29 cellular contexts compared by ENCODE assay signal in the genomic region with DNA sequence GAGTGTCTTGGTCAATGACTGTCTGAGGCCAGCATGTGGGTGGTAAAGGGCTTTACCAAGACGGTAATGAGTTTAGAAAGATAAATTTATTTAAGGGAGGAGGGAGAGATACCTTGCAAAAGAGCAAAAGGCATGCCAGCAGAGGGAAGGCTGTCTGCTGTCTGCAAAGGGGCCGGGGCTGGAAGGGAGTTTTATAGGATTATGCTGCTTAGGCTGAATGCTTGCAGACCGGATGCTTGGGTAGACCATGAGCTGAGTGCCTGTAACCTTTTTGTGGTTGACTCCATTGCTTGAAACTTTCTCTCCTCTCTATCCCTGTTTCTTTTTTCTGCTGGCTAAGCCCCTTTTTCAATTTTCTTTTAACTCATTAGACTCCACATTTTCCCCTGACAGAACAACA.
"Had no signal": no experiment of that assay in that cellular context is flagged by ENCODE, and none has a peak within 500 bp of the region (broad histone marks: within the 10 kb centered on the region; RNA-seq: fewer than 3 reads in every experiment).

No MANE protein-coding gene starts in this region.

- H3K36me3 Mint-ChIP-seq: mesothelial cell of epicardium, naive B cell, neural progenitor cell had no signal

- ATAC-seq: left colon, left lung, lower lobe of right lung, natural killer cell, right cardiac atrium, sciatic nerve had no signal

- DNase-seq: hypothalamus; immature natural killer cell; kidney; left colon; left lung; lower lobe of right lung; mammary epithelial cell; mesenchymal stem cell; naive B cell; natural killer cell; nephron progenitor cell; ovary; right cardiac atrium; stimulated activated CD4-positive, alpha-beta T cell treated with anti-CD3 and anti-CD28 coated beads, Interleukin-12 subunit alpha, Interleukin-12 subunit beta, amount 100 ng/mL, for 4 hours; stimulated activated CD4-positive, alpha-beta T cell treated with anti-CD3 and anti-CD28 coated beads, Interleukin-15, amount 100 ng/mL, for 24 hours; stimulated activated CD4-positive, alpha-beta T cell treated with anti-CD3 and anti-CD28 coated beads, Interleukin-2, amount 100 ng/mL, for 24 hours; stimulated activated CD4-positive, alpha-beta T cell treated with anti-CD3 and anti-CD28 coated beads, Interleukin-4, amount 100 ng/mL, for 1 hour; stimulated activated naive CD4-positive, alpha-beta T cell; tibial artery; trophoblast cell; uterus had no signal

- H3K27me3 Mint-ChIP-seq: naive B cell; progenitor cell of endocrine pancreas; stimulated activated naive CD8-positive, alpha-beta T cell treated with anti-CD3 and anti-CD28 coated beads, Interleukin-15, Interleukin-2, amounts not matched to agents 100 ng/mL and 50 ng/mL, for 24 hours had no signal

- H3K27ac Mint-ChIP-seq: immature natural killer cell; mesothelial cell of epicardium; naive B cell; natural killer cell; nephron progenitor cell; neural progenitor cell; progenitor cell of endocrine pancreas; stimulated activated naive CD8-positive, alpha-beta T cell treated with anti-CD3 and anti-CD28 coated beads, Interleukin-15, Interleukin-2, amounts not matched to agents 100 ng/mL and 50 ng/mL, for 24 hours had no signal

- H3K4me3 ChIP-seq: left lung, lower lobe of right lung, neural progenitor cell, ovary, skin epidermis, suprapubic skin, thoracic aorta, tibial artery, uterus had no signal

- H3K4me1 Mint-ChIP-seq: immature natural killer cell, mesothelial cell of epicardium, naive B cell, natural killer cell, neural progenitor cell had no signal

- H3K4me3 Mint-ChIP-seq: immature natural killer cell; mesothelial cell of epicardium; naive B cell; natural killer cell; nephron progenitor cell; neural progenitor cell; stimulated activated naive CD8-positive, alpha-beta T cell treated with anti-CD3 and anti-CD28 coated beads, Interleukin-15, Interleukin-2, amounts not matched to agents 100 ng/mL and 50 ng/mL, for 24 hours had no signal
